Comparison of ENCODE assay signal across 24 cellular contexts in genomic region chr3:41863024-41863423, GRCh38.
DNase-seq lines count a peak whose midpoint lies in the region; ATAC-seq, FAIRE-seq and TF ChIP-seq lines count a peak whose summit lies in the region.
"Had no signal": no experiment of that assay in that cellular context is flagged by ENCODE, and none has a peak within 500 bp of the region (broad histone marks: within the 10 kb centered on the region; RNA-seq: fewer than 3 reads in every experiment).

No MANE protein-coding gene starts in this region.

- FAIRE-seq in bronchial epithelial cell (lab: Jason Lieb, UNC) = no peak
- FAIRE-seq in keratinocyte (lab: Jason Lieb, UNC) = no peak
- FAIRE-seq: colon, endothelial cell of umbilical vein, GM12892, pancreas had no signal

- H3K4me3 ChIP-seq in GM12865 (ENCODE audit: low read depth, low read length) (no peak overlapping the region), bronchial epithelial cell (ENCODE audit: low read depth, low read length) (no peak overlapping the region), keratinocyte (ENCODE audit: control insufficient read depth in 2 of 3, extremely low read depth in 1 of 3, insufficient read depth in 2 of 3, low read depth in 1 of 3, low read length in 3 of 3) (no peak overlapping the region), SJCRH30 (no peak overlapping the region)
- H3K4me3 ChIP-seq: BLaER1, heart left ventricle, pancreas, smooth muscle cell, tibial nerve had no signal

- H4K20me1 ChIP-seq in keratinocyte (ENCODE audit: control insufficient read depth, extremely low read depth, insufficient read depth, low read length) = no peaks in the 10 kb centered on the region
- H4K20me1 ChIP-seq: BLaER1 had no signal

- H3K4me1 ChIP-seq in keratinocyte (ENCODE audit: control insufficient read depth, extremely low read depth, insufficient read depth, low read length) = no peaks in the 10 kb centered on the region
- H3K4me1 ChIP-seq in SJCRH30 = no peaks in the 10 kb centered on the region
- H3K4me1 ChIP-seq: BLaER1, heart left ventricle, pancreas, tibial nerve had no signal

- dilution Hi-C loops in keratinocyte (cut with MboI; ENCODE audit: extremely low pct_ligation_motif_present, low sequenced_read_pairs) = no loop called here

- H3K9me1 ChIP-seq in keratinocyte (ENCODE audit: control insufficient read depth, extremely low read depth, insufficient read depth, low read length) = no peaks in the 10 kb centered on the region

- H3K4me2 ChIP-seq in keratinocyte (ENCODE audit: control insufficient read depth, extremely low read depth, insufficient read depth, low read depth, low read length) = no peak overlapping the region
- H3K4me2 ChIP-seq: BLaER1, smooth muscle cell had no signal

- no peak for ATAC-seq in GM19328 (IDR thresholded peaks at IDR 0.05; ENCODE audit: unreplicated experiment)
- ATAC-seq: heart left ventricle; left lobe of liver; pancreas; stimulated activated memory B cell treated with anti-CD40 and anti-IgM and Interleukin-4, amounts not matched to agents 10 μg/mL and 1 μg/mL and 100 μg/mL, for 72 hours had no signal

- H3K27ac ChIP-seq in keratinocyte (ENCODE audit: control insufficient read depth, insufficient read depth, low read length) (no peak overlapping the region), SJCRH30 (no peak overlapping the region)
- H3K27ac ChIP-seq: BLaER1, heart left ventricle, pancreas, tibial nerve had no signal

- H3K27me3 ChIP-seq in bronchial epithelial cell (ENCODE audit: control insufficient read depth, insufficient read depth, low read length) (no peaks in the 10 kb centered on the region), keratinocyte (ENCODE audit: control insufficient read depth, extremely low read depth, insufficient read depth, low read length) (no peaks in the 10 kb centered on the region), SJCRH30 (no peaks in the 10 kb centered on the region)
- H3K27me3 ChIP-seq: BLaER1, heart left ventricle, pancreas, tibial nerve had no signal

- H3K9ac ChIP-seq in keratinocyte (ENCODE audit: control insufficient read depth, extremely low read depth, insufficient read depth, low read length) = no peak overlapping the region
- H3K9ac ChIP-seq: BLaER1 had no signal

- H3K79me2 ChIP-seq in keratinocyte (ENCODE audit: control insufficient read depth, insufficient read depth, low read length) = no peaks in the 10 kb centered on the region

- TF ChIP-seq CTCF in GM12865 (IDR thresholded peaks at IDR 0.05; ENCODE audit: insufficient read depth, low read depth, low read length, missing control alignments) (peak; percentile 10), bronchial epithelial cell (IDR thresholded peaks at IDR 0.05; ENCODE audit: insufficient read depth, low read length, severe bottlenecking) (peak; percentile 35), keratinocyte (optimal IDR thresholded peaks at IDR 0.05 in 1 of 3, IDR thresholded peaks at IDR 0.05 in 1 of 3, conservative IDR thresholded peaks at IDR 0.05 in 1 of 3; ENCODE audit: extremely low read depth in 1 of 3, insufficient read depth in 2 of 3, low read length in 3 of 3) (peak; percentile 28 to 50 (median 30))

- H2AFZ ChIP-seq in keratinocyte (ENCODE audit: control insufficient read depth, low read length) = no peak overlapping the region

- no peaks in the 10 kb centered on the region for H3K9me3 ChIP-seq in keratinocyte (ENCODE audit: control insufficient read depth, low read depth, low read length)
- H3K9me3 ChIP-seq in SJCRH30 (replicated peaks) = no peaks in the 10 kb centered on the region
- H3K9me3 ChIP-seq: pancreas had no signal

- DNase-seq in GM12865 (ENCODE audit: low read depth) = peak; percentile 24
- DNase-seq in HuH-7 (ENCODE audit: low spot score) = peak; percentile 15
- peak; percentile 21 for DNase-seq in bronchial epithelial cell (ENCODE audit: low read depth)
- no peak for DNase-seq in keratinocyte (ENCODE audit: low read depth, low spot score)
- DNase-seq in NCI-H1048 (lab: John Stamatoyannopoulos, UW) = no peak
- no peak for DNase-seq in SJCRH30
- DNase-seq in NCI-H2107 treated with DMSO at 0.1 percent for 48 hours (lab: John Stamatoyannopoulos, UW; ENCODE audit: unreplicated experiment) = no peak
- DNase-seq: activated effector memory CD4-positive, alpha-beta T cell treated with anti-CD3 and anti-CD28 coated beads, Interleukin-2, amount 50 U/mL, for 16 hours; amniotic stem cell; DMS79 treated with DMSO at 0.1 percent for 48 hours; heart left ventricle; IMR-90; NCI-H1436 treated with DMSO at 0.1 percent for 48 hours; OCI-M1; pancreas had no signal

- H3K36me3 ChIP-seq in bronchial epithelial cell (ENCODE audit: control insufficient read depth, insufficient read depth, low read length) (no peaks in the 10 kb centered on the region), keratinocyte (ENCODE audit: control insufficient read depth in 2 of 2, extremely low read depth in 1 of 2, insufficient read depth in 2 of 2, low read length in 2 of 2) (no peaks in the 10 kb centered on the region), SJCRH30 (no peaks in the 10 kb centered on the region)
- H3K36me3 ChIP-seq: heart left ventricle, pancreas, tibial nerve had no signal

Comparison
In these comparisons a context has a peak if more than half of its experiments do, and no peak if none do; other contexts are left out.
1. DNase-seq: peak in GM12865 (single experiment), HuH-7 (single experiment) and bronchial epithelial cell (single experiment); none in keratinocyte (single experiment), NCI-H1048 (single experiment), SJCRH30 (0 of 2) and NCI-H2107 treated with DMSO at 0.1 percent for 48 hours (single experiment).
2. Peak in every context shown above with its lines, with median percentiles within 50 percentile points of each other: CTCF ChIP-seq.